11 cellular contexts compared by ENCODE assay signal in genomic region chr7:97005764-97006145, GRCh38. TPM values are rescaled to one million over a fixed set of nuclear protein-coding genes. Genes with fewer than 3 reads are reported as not detected.
DNase-seq lines count a peak whose midpoint lies in the region; ATAC-seq and TF ChIP-seq lines count a peak whose summit lies in the region.
"Had no signal": no experiment of that assay in that cellular context is flagged by ENCODE, and none has a peak within 500 bp of the region (broad histone marks: within the 10 kb centered on the region; RNA-seq: fewer than 3 reads in every experiment).

No MANE protein-coding gene starts in this region.

- TF ChIP-seq CTCF in foreskin fibroblast (IDR thresholded peaks at IDR 0.05; ENCODE audit: low read depth, low read length): no peak
- TF ChIP-seq CTCF in smooth muscle cell (IDR thresholded peaks at IDR 0.05; ENCODE audit: borderline replicate concordance, insufficient read depth, poor library complexity, severe bottlenecking): no peak

- WGBS in smooth muscle cell (ENCODE audit: low lambda C conversion rate): 0% methylated on average over 10 of the region's 20 CpGs

- H3K27me3 ChIP-seq in SJCRH30 (no peaks in the 10 kb centered on the region), smooth muscle cell (ENCODE audit: low read depth) (peaks cover 96% of the 10 kb centered on the region)

- H3K79me2 ChIP-seq in smooth muscle cell (ENCODE audit: low read depth): no peaks in the 10 kb centered on the region

- no peak for ATAC-seq in GM21360 (IDR thresholded peaks at IDR 0.05; ENCODE audit: unreplicated experiment)
- no peak for ATAC-seq in HG03342 (IDR thresholded peaks at IDR 0.05; ENCODE audit: unreplicated experiment)

- H2AFZ ChIP-seq in smooth muscle cell (ENCODE audit: low read depth): no peak overlapping the region

- H3K9me3 ChIP-seq in SJCRH30 (replicated peaks) (no peaks in the 10 kb centered on the region), smooth muscle cell (replicated peaks; ENCODE audit: low read depth) (no peaks in the 10 kb centered on the region)
- H3K9me3 ChIP-seq: body of pancreas had no signal

- no peaks in the 10 kb centered on the region for H3F3A ChIP-seq in smooth muscle cell (ENCODE audit: low read depth)

- peak overlapping the region; percentile 12; the same call in 1 of the 2 replicates for H3K27ac ChIP-seq in SJCRH30
- no peak overlapping the region for H3K27ac ChIP-seq in smooth muscle cell (ENCODE audit: low read depth)
- H3K27ac ChIP-seq: body of pancreas had no signal

- H3K4me2 ChIP-seq in smooth muscle cell: peak overlapping the region; percentile 92

- DNase-seq in NCI-H2171 treated with DMSO at 0.1 percent for 48 hours (lab: John Stamatoyannopoulos, UW) (peak; percentile 70), NCI-H2171 (lab: John Stamatoyannopoulos, UW) (no peak), SJCRH30 (no peak), foreskin fibroblast (no peak), smooth muscle cell (lab: John Stamatoyannopoulos, UW; ENCODE audit: unreplicated experiment) (no peak), NCI-H510A (lab: John Stamatoyannopoulos, UW) (no peak)
- DNase-seq: NCI-H748 treated with DMSO at 0.1 percent for 48 hours had no signal

- no peak overlapping the region for H3K9ac ChIP-seq in smooth muscle cell (ENCODE audit: low read depth)

- no peaks in the 10 kb centered on the region for H4K20me1 ChIP-seq in smooth muscle cell (ENCODE audit: low read depth)

- H3K36me3 ChIP-seq in SJCRH30 (no peaks in the 10 kb centered on the region), smooth muscle cell (ENCODE audit: low read depth) (no peaks in the 10 kb centered on the region)

- H3K4me1 ChIP-seq in SJCRH30: no peaks in the 10 kb centered on the region
- H3K4me1 ChIP-seq in smooth muscle cell (ENCODE audit: low read depth): peaks cover 11% of the 10 kb centered on the region

- H3K4me3 ChIP-seq in SJCRH30: peak overlapping the region; percentile 62
- peak overlapping the region; percentile 22 to 30 for H3K4me3 ChIP-seq in foreskin fibroblast (ENCODE audit: low read depth in 1 of 2, low read length in 2 of 2)
- peak overlapping the region; percentile 59 for H3K4me3 ChIP-seq in smooth muscle cell
- H3K4me3 ChIP-seq: body of pancreas had no signal

RNA-seq across cellular contexts. Expression of gene DLX6, which starts 0.4 kb away (rescaled TPM):
- total RNA-seq in SJCRH30 (2014; rRNA removed; shearing (Covaris generic)): 3.1 and 3.4 TPM in 2 replicates
- total RNA-seq in smooth muscle cell: 0.13 and 2.6 TPM in 2 replicates
- 0.43 and 1.9 TPM in 2 replicates for polyA plus RNA-seq in smooth muscle cell
- total RNA-seq: A172, body of pancreas had no signal

RNA-seq across cellular contexts. Expression of gene DLX5, which starts 18.9 kb away (rescaled TPM):
- not detected in 2 replicates for total RNA-seq in SJCRH30 (2014; rRNA removed; shearing (Covaris generic))
- 1.2 and 3.5 TPM in 2 replicates for total RNA-seq in smooth muscle cell
- polyA plus RNA-seq in smooth muscle cell: 4.3 and 15.0 TPM in 2 replicates
- total RNA-seq: A172, body of pancreas had no signal
